ENCODE assay signal across 8 cellular contexts in genomic region chr21:46184625-46185555, GRCh38. TPM values are rescaled to one million over a fixed set of nuclear protein-coding genes. Genes with fewer than 3 reads are reported as not detected.
DNase-seq lines count a peak whose midpoint lies in the region; ATAC-seq lines count a peak whose summit lies in the region.

No MANE protein-coding gene starts in this region.

- H3K4me1 Mint-ChIP-seq in CD8-positive, alpha-beta memory T cell = peaks cover 0 to 17% (median 9%) of the 10 kb centered on the region in 3 donors
- peaks cover 14% of the 10 kb centered on the region for H3K4me1 Mint-ChIP-seq in activated CD4-positive, alpha-beta T cell treated with anti-CD3 and anti-CD28 coated beads, Interleukin-2, amount 10 ng/mL, durations not matched to agents 7 days and 5 days

- CTCF ChIA-PET in CD8-positive, alpha-beta memory T cell (lab: Charles Lee) = no interaction called here
- CTCF ChIA-PET in activated CD4-positive, alpha-beta T cell treated with anti-CD3 and anti-CD28 coated beads, Interleukin-2, amount 10 ng/mL, durations not matched to agents 7 days and 5 days (lab: Charles Lee) = no interaction called here

- POLR2A ChIA-PET in CD8-positive, alpha-beta memory T cell (lab: Charles Lee) = no interaction called here
- POLR2A ChIA-PET in activated CD4-positive, alpha-beta T cell treated with anti-CD3 and anti-CD28 coated beads, Interleukin-2, amount 10 ng/mL, durations not matched to agents 7 days and 5 days (lab: Charles Lee) = no interaction called here

- peaks cover 6% of the 10 kb centered on the region for H3K27me3 ChIP-seq in CD8-positive, alpha-beta memory T cell (ENCODE audit: insufficient read depth, low read length, poor library complexity, severe bottlenecking)

- H3K27ac ChIP-seq in CD8-positive, alpha-beta memory T cell (ENCODE audit: low read depth, low read length) = peak overlapping the region; percentile 74

- H3K9me3 ChIP-seq in CD8-positive, alpha-beta memory T cell (ENCODE audit: low read length) = no peaks in the 10 kb centered on the region

- peak overlapping the region; percentile 66 for H3K4me3 ChIP-seq in CD8-positive, alpha-beta memory T cell (ENCODE audit: low read length)

- DNase-seq in CD8-positive, alpha-beta memory T cell = peak; percentile 71 to 86 (median 76)
- DNase-seq in NCI-H510A treated with DMSO at 0.1 percent for 48 hours (lab: John Stamatoyannopoulos, UW) (peak; percentile 80), dedifferentiated amniotic fluid mesenchymal stem cell (ENCODE audit: extremely low spot score) (peak; percentile 46), left kidney (ENCODE audit: low read depth, low spot score) (peak; percentile 92), cortex of kidney (lab: John Stamatoyannopoulos, UW) (no peak)
- peak; percentile 59 for DNase-seq in activated CD4-positive, alpha-beta T cell treated with anti-CD3 and anti-CD28 coated beads, Interleukin-2, amount 10 ng/mL, durations not matched to agents 7 days and 5 days
- DNase-seq in stimulated activated CD4-positive, alpha-beta T cell treated with anti-CD3 and anti-CD28 coated beads, Interleukin-1b, Interleukin-23, amount 100 ng/mL, for 24 hours (ENCODE audit: low read depth in 4 of 4, low spot score in 1 of 4) = peak in 3 of 4 experiments; percentile 6 to 56 (median 53)

- H3K27me3 Mint-ChIP-seq in CD8-positive, alpha-beta memory T cell = peaks cover 0 to 16% of the 10 kb centered on the region in 2 donors
- peaks cover 10% of the 10 kb centered on the region for H3K27me3 Mint-ChIP-seq in activated CD4-positive, alpha-beta T cell treated with anti-CD3 and anti-CD28 coated beads, Interleukin-2, amount 10 ng/mL, durations not matched to agents 7 days and 5 days

- peaks cover 0 to 2% (median 0%) of the 10 kb centered on the region in 3 donors for H3K36me3 Mint-ChIP-seq in CD8-positive, alpha-beta memory T cell
- no peaks in the 10 kb centered on the region for H3K36me3 Mint-ChIP-seq in activated CD4-positive, alpha-beta T cell treated with anti-CD3 and anti-CD28 coated beads, Interleukin-2, amount 10 ng/mL, durations not matched to agents 7 days and 5 days (ENCODE audit: low read depth)

- H3K9me3 Mint-ChIP-seq in CD8-positive, alpha-beta memory T cell = no peaks in the 10 kb centered on the region
- no peaks in the 10 kb centered on the region for H3K9me3 Mint-ChIP-seq in activated CD4-positive, alpha-beta T cell treated with anti-CD3 and anti-CD28 coated beads, Interleukin-2, amount 10 ng/mL, durations not matched to agents 7 days and 5 days

- ATAC-seq in HG02642 (IDR thresholded peaks at IDR 0.05; ENCODE audit: poor library complexity, unreplicated experiment) = peak; percentile 53

- H3K36me3 ChIP-seq in CD8-positive, alpha-beta memory T cell (ENCODE audit: insufficient read depth, low read length) = no peaks in the 10 kb centered on the region

- peaks cover 15% of the 10 kb centered on the region for H3K4me1 ChIP-seq in CD8-positive, alpha-beta memory T cell (ENCODE audit: insufficient read depth, low read length)

- peak overlapping the region; percentile 74 to 95 (median 79) for H3K27ac Mint-ChIP-seq in CD8-positive, alpha-beta memory T cell
- peak overlapping the region; percentile 69 for H3K27ac Mint-ChIP-seq in activated CD4-positive, alpha-beta T cell treated with anti-CD3 and anti-CD28 coated beads, Interleukin-2, amount 10 ng/mL, durations not matched to agents 7 days and 5 days

- H3K4me3 Mint-ChIP-seq in CD8-positive, alpha-beta memory T cell = peak overlapping the region; percentile 59 to 91 (median 77)
- H3K4me3 Mint-ChIP-seq in activated CD4-positive, alpha-beta T cell treated with anti-CD3 and anti-CD28 coated beads, Interleukin-2, amount 10 ng/mL, durations not matched to agents 7 days and 5 days = peak overlapping the region; percentile 74

RNA-seq across cellular contexts. Expression of gene SPATC1L, which starts 0.6 kb away (rescaled TPM):
- 1 to 10 TPM; 5.0 TPM for total RNA-seq in CD8-positive, alpha-beta memory T cell
- polyA plus RNA-seq in CD8-positive, alpha-beta memory T cell = 10.7 TPM
- 1 to 10 TPM; 6.1 to 6.3 TPM for total RNA-seq in activated CD4-positive, alpha-beta T cell treated with anti-CD3 and anti-CD28 coated beads, Interleukin-2, amount 10 ng/mL, durations not matched to agents 7 days and 5 days

RNA-seq across cellular contexts. Expression of gene FTCD, which starts 29.5 kb away (rescaled TPM):
- not detected for total RNA-seq in CD8-positive, alpha-beta memory T cell
- not detected for polyA plus RNA-seq in CD8-positive, alpha-beta memory T cell
- total RNA-seq in activated CD4-positive, alpha-beta T cell treated with anti-CD3 and anti-CD28 coated beads, Interleukin-2, amount 10 ng/mL, durations not matched to agents 7 days and 5 days = not detected

RNA-seq across cellular contexts. Expression of gene LSS, which starts 43.7 kb away (rescaled TPM):
- total RNA-seq in CD8-positive, alpha-beta memory T cell = 10 to 100 TPM; 19.6 to 20.4 TPM
- 16.1 TPM for polyA plus RNA-seq in CD8-positive, alpha-beta memory T cell
- 10 to 100 TPM; 47.8 to 53.3 TPM for total RNA-seq in activated CD4-positive, alpha-beta T cell treated with anti-CD3 and anti-CD28 coated beads, Interleukin-2, amount 10 ng/mL, durations not matched to agents 7 days and 5 days
